In the genomic region with DNA sequence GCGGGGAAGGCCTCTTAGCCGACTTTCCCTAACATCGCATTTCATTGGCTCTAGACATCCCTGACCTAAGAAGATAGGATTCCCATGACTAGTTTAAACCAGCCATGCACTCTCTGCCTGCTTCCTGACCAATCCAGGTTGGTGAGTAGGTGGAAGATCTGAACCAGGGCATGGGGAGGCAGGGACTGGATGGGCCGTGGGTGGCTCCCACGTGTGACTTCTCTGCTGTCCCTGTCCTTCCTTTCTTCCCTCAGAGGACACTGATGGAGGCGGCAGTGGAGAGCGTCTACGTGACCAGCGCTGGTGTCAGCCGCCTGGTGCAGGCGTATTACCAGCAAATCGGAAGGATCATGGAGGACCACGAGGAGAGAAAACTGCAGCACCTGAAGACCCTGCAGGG, we compare ENCODE assay signal across 23 cellular contexts.
"Had no signal": no experiment of that assay in that cellular context is flagged by ENCODE, and none has a peak within 500 bp of the region (broad histone marks: within the 10 kb centered on the region; RNA-seq: fewer than 3 reads in every experiment).

No MANE protein-coding gene starts in this region.

- H3K27ac Mint-ChIP-seq: effector memory CD8-positive, alpha-beta T cell; naive thymus-derived CD8-positive, alpha-beta T cell; nephron progenitor cell; stimulated activated naive B cell treated with anti-CD40 and anti-IgM and Interleukin-4, amounts not matched to agents 10 μg/mL and 1 μg/mL and 100 μg/mL, for 72 hours; stimulated activated naive CD8-positive, alpha-beta T cell treated with anti-CD3 and anti-CD28 coated beads, Interleukin-15, Interleukin-2, amounts not matched to agents 100 ng/mL and 50 ng/mL, for 24 hours had no signal

- H3K36me3 Mint-ChIP-seq: naive thymus-derived CD8-positive, alpha-beta T cell; stimulated activated naive B cell treated with anti-CD40 and anti-IgM and Interleukin-4, amounts not matched to agents 10 μg/mL and 1 μg/mL and 100 μg/mL, for 72 hours had no signal

- H3K4me3 ChIP-seq: gastroesophageal sphincter, heart left ventricle, hepatocyte, pancreas, prostate gland, right atrium auricular region, skin epidermis, thoracic aorta, tibial nerve, upper lobe of left lung had no signal

- H3K9me3 Mint-ChIP-seq: effector memory CD8-positive, alpha-beta T cell; stimulated activated naive B cell treated with anti-CD40 and anti-IgM and Interleukin-4, amounts not matched to agents 10 μg/mL and 1 μg/mL and 100 μg/mL, for 72 hours; stimulated activated naive CD8-positive, alpha-beta T cell treated with anti-CD3 and anti-CD28 coated beads, Interleukin-15, Interleukin-2, amounts not matched to agents 100 ng/mL and 50 ng/mL, for 24 hours had no signal

- DNase-seq: cerebellar nuclear complex; cortex of kidney; effector memory CD8-positive, alpha-beta T cell; heart left ventricle; kidney; mammary epithelial cell; mesendoderm; naive thymus-derived CD8-positive, alpha-beta T cell; nephron progenitor cell; pancreas; stimulated activated CD4-positive, alpha-beta T cell treated with anti-CD3 and anti-CD28 coated beads, Interleukin-15, amount 100 ng/mL, for 24 hours; stimulated activated CD4-positive, alpha-beta T cell treated with anti-CD3 and anti-CD28 coated beads, Interleukin-2, amount 100 ng/mL, for 48 hours; stimulated activated naive B cell treated with anti-CD40 and anti-IgM and Interleukin-4, amounts not matched to agents 10 μg/mL and 1 μg/mL and 100 μg/mL, for 72 hours; upper lobe of left lung had no signal

- H3K27ac ChIP-seq: gastroesophageal sphincter, heart left ventricle, hepatocyte, neutrophil, pancreas, prostate gland, right atrium auricular region, skin epidermis, thoracic aorta, tibial nerve, upper lobe of left lung had no signal

- H3K9me3 ChIP-seq: gastroesophageal sphincter, heart left ventricle, neutrophil, pancreas, prostate gland, right atrium auricular region, thoracic aorta, tibial nerve, upper lobe of left lung had no signal

- H3K4me1 ChIP-seq: gastroesophageal sphincter, pancreas, prostate gland, right atrium auricular region, tibial nerve, upper lobe of left lung had no signal

- H3K4me1 Mint-ChIP-seq: nephron progenitor cell; stimulated activated naive B cell treated with anti-CD40 and anti-IgM and Interleukin-4, amounts not matched to agents 10 μg/mL and 1 μg/mL and 100 μg/mL, for 72 hours had no signal

- H3K4me3 Mint-ChIP-seq: effector memory CD8-positive, alpha-beta T cell; naive thymus-derived CD8-positive, alpha-beta T cell; nephron progenitor cell; stimulated activated naive B cell treated with anti-CD40 and anti-IgM and Interleukin-4, amounts not matched to agents 10 μg/mL and 1 μg/mL and 100 μg/mL, for 72 hours; stimulated activated naive CD8-positive, alpha-beta T cell treated with anti-CD3 and anti-CD28 coated beads, Interleukin-15, Interleukin-2, amounts not matched to agents 100 ng/mL and 50 ng/mL, for 24 hours had no signal

- H3K27me3 ChIP-seq: gastroesophageal sphincter, heart left ventricle, hepatocyte, neutrophil, pancreas, right atrium auricular region, tibial nerve, upper lobe of left lung had no signal

- H3K27me3 Mint-ChIP-seq: stimulated activated naive B cell treated with anti-CD40 and anti-IgM and Interleukin-4, amounts not matched to agents 10 μg/mL and 1 μg/mL and 100 μg/mL, for 72 hours had no signal

- H3K36me3 ChIP-seq: neutrophil had no signal
